ENCODE assay signal across 37 cellular contexts in genomic region chr1:100589667-100590066, GRCh38. TPM values are rescaled to one million over a fixed set of nuclear protein-coding genes. Genes with fewer than 3 reads are reported as not detected.
"Had no signal": no experiment of that assay in that cellular context is flagged by ENCODE, and none has a peak within 500 bp of the region (broad histone marks: within the 10 kb centered on the region; RNA-seq: fewer than 3 reads in every experiment).

No MANE protein-coding gene starts in this region.

- H3K4me3 ChIP-seq: MG63 had no signal

- H3K4me2 ChIP-seq: KMS-11 had no signal

- H3K36me3 ChIP-seq: MG63 had no signal

- H3K27ac ChIP-seq: KMS-11 had no signal

- H3K27me3 ChIP-seq: MG63 had no signal

- H3K9me3 ChIP-seq: MG63 had no signal

- H3K9ac ChIP-seq: KMS-11 had no signal

- DNase-seq: Karpas-422, Kasumi-1, MG63, MM.1S, MV-4-11, NCI-H1048, NCI-H1092, NCI-H1092 treated with DMSO at 0.1 percent for 48 hours, NCI-H1105, NCI-H1105 treated with DMSO at 0.1 percent for 48 hours, NCI-H1417, NCI-H1417 treated with DMSO at 0.1 percent for 48 hours, NCI-H1436, NCI-H1436 treated with DMSO at 0.1 percent for 48 hours, NCI-H146, NCI-H1694, NCI-H1694 treated with DMSO at 0.1 percent for 48 hours, NCI-H187, NCI-H187 treated with DMSO at 0.1 percent for 48 hours, NCI-H1930, NCI-H2029, NCI-H2029 treated with DMSO at 0.1 percent for 48 hours, NCI-H2081, NCI-H2081 treated with DMSO at 0.1 percent for 48 hours, NCI-H2107, NCI-H2171, NCI-H2227 treated with DMSO at 0.1 percent for 48 hours, NCI-H226, NCI-H345, NCI-H446, NCI-H446 treated with DMSO at 0.1 percent for 48 hours, NCI-H510A, NCI-H510A treated with DMSO at 0.1 percent for 48 hours had no signal

RNA-seq across cellular contexts. Expression of gene GPR88, which starts 51.7 kb away (rescaled TPM):
- total RNA-seq: M059J, MCF 10A, NCI-H460 had no signal
